ENCODE assay signal across 1 cellular context in the genomic region with DNA sequence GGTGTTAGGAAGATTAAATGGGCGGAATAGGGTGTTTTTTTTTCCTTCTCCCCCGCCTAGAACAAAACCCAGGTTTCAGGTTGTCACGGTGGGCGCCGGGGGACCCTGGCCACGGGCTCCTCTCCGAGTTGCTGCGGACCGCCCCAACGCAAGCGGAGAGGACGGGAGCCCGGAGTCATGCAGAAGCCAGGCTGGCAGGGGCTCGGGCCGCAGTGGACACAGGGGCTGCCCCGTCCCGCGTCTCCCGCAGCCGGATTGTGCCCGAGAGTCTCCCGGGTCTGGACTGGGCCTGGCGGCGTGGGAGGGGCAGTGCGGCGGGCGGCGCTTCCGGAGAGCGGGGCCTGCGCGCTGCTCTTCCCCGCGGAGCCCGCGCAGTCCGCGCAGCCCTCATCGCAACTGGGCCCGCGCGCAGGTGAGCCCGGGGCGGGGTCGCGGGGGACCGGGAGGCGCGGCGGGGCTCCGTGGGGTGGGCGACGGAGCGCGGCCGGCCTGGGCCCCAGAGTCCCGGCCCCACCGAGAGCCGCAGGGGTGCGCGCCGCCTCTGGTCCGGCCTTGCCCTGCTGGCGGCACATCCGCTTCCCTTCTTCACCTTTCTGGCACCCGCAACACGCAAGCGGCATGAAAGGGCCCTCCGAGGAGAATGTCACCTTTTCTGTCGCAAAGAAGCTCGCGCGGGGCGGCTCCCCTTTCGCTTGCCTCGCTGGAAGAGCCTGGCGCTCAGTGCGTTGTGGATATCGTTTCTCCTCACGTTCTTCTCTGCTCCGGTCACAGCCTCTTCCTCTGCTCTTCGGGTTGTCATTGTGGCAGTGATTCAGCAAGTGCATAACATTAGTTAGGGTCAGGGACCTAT.
A peak's percentile ranks its signal among the peaks of the same experiment; 100 is the strongest.
TF ChIP-seq lines count a peak whose summit lies in the region.

A gene with protein sequence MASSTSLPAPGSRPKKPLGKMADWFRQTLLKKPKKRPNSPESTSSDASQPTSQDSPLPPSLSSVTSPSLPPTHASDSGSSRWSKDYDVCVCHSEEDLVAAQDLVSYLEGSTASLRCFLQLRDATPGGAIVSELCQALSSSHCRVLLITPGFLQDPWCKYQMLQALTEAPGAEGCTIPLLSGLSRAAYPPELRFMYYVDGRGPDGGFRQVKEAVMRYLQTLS (plus strand): TSS at position 352 of the 850 bp plus-strand sequence. CDS start 7,802 bp downstream, outside the sequence.

TF ChIP-seq in HepG2, 621 proteins besides CTCF, POLR2A, EP300 and RAD21 (continued from another document and continues in another):
- TF ChIP-seq, protein P1, sequence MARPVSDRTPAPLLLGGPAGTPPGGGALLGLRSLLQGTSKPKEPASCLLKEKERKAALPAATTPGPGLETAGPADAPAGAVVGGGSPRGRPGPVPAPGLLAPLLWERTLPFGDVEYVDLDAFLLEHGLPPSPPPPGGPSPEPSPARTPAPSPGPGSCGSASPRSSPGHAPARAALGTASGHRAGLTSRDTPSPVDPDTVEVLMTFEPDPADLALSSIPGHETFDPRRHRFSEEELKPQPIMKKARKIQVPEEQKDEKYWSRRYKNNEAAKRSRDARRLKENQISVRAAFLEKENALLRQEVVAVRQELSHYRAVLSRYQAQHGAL (CRISPR knock-in tag; IDR thresholded peaks at IDR 0.05; ENCODE audit: not compliant biosample characterization) = no peak
- TF ChIP-seq, protein P2, sequence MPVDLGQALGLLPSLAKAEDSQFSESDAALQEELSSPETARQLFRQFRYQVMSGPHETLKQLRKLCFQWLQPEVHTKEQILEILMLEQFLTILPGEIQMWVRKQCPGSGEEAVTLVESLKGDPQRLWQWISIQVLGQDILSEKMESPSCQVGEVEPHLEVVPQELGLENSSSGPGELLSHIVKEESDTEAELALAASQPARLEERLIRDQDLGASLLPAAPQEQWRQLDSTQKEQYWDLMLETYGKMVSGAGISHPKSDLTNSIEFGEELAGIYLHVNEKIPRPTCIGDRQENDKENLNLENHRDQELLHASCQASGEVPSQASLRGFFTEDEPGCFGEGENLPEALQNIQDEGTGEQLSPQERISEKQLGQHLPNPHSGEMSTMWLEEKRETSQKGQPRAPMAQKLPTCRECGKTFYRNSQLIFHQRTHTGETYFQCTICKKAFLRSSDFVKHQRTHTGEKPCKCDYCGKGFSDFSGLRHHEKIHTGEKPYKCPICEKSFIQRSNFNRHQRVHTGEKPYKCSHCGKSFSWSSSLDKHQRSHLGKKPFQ (CRISPR knock-in tag; IDR thresholded peaks at IDR 0.05; ENCODE audit: insufficient replicate concordance) = peak; percentile 55
- TF ChIP-seq ZNF530 (CRISPR knock-in tag; IDR thresholded peaks at IDR 0.05; ENCODE audit: low read depth) (no peak), ZNF333 (CRISPR knock-in tag; IDR thresholded peaks at IDR 0.05; ENCODE audit: borderline replicate concordance) (no peak), ZNF558 (CRISPR knock-in tag; IDR thresholded peaks at IDR 0.05; ENCODE audit: borderline replicate concordance) (peak; percentile 91; the same call in 1 of the 2 replicates), JUND (CRISPR knock-in tag; IDR thresholded peaks at IDR 0.05) (no peak), ZMYM4 (CRISPR knock-in tag; IDR thresholded peaks at IDR 0.05) (peak; percentile 43; the same call in 1 of the 2 replicates), CC2D1A (CRISPR knock-in tag; IDR thresholded peaks at IDR 0.05) (no peak), GATA4 (IDR thresholded peaks at IDR 0.05; ENCODE audit: borderline replicate concordance, low read depth) (no peak; the same call in 1 of the 2 replicates), ZNF501 (CRISPR knock-in tag; IDR thresholded peaks at IDR 0.05) (peak; percentile 43; the same call in 1 of the 2 replicates), NCOR1 (IDR thresholded peaks at IDR 0.05; ENCODE audit: borderline replicate concordance, low read length) (no peak), SRSF4 (IDR thresholded peaks at IDR 0.05; ENCODE audit: low read depth, low read length, poor library complexity, severe bottlenecking) (no peak), MTF2 (CRISPR knock-in tag; IDR thresholded peaks at IDR 0.05; ENCODE audit: borderline replicate concordance) (no peak; the same call in 1 of the 2 replicates), SAP130 (CRISPR knock-in tag; IDR thresholded peaks at IDR 0.05; ENCODE audit: low read depth) (peak; percentile 67), CEBPG (CRISPR knock-in tag; IDR thresholded peaks at IDR 0.05) (no peak), ZNF546 (CRISPR knock-in tag; conservative IDR thresholded peaks at IDR 0.05) (peak; percentile 98)
- TF ChIP-seq, protein P3, sequence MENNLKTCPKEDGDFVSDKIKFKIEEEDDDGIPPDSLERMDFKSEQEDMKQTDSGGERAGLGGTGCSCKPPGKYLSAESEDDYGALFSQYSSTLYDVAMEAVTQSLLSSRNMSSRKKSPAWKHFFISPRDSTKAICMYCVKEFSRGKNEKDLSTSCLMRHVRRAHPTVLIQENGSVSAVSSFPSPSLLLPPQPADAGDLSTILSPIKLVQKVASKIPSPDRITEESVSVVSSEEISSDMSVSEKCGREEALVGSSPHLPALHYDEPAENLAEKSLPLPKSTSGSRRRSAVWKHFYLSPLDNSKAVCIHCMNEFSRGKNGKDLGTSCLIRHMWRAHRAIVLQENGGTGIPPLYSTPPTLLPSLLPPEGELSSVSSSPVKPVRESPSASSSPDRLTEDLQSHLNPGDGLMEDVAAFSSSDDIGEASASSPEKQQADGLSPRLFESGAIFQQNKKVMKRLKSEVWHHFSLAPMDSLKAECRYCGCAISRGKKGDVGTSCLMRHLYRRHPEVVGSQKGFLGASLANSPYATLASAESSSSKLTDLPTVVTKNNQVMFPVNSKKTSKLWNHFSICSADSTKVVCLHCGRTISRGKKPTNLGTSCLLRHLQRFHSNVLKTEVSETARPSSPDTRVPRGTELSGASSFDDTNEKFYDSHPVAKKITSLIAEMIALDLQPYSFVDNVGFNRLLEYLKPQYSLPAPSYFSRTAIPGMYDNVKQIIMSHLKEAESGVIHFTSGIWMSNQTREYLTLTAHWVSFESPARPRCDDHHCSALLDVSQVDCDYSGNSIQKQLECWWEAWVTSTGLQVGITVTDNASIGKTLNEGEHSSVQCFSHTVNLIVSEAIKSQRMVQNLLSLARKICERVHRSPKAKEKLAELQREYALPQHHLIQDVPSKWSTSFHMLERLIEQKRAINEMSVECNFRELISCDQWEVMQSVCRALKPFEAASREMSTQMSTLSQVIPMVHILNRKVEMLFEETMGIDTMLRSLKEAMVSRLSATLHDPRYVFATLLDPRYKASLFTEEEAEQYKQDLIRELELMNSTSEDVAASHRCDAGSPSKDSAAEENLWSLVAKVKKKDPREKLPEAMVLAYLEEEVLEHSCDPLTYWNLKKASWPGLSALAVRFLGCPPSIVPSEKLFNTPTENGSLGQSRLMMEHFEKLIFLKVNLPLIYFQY (CRISPR knock-in tag; IDR thresholded peaks at IDR 0.05; ENCODE audit: borderline replicate concordance) = peak; percentile 87
- TF ChIP-seq, protein P4, sequence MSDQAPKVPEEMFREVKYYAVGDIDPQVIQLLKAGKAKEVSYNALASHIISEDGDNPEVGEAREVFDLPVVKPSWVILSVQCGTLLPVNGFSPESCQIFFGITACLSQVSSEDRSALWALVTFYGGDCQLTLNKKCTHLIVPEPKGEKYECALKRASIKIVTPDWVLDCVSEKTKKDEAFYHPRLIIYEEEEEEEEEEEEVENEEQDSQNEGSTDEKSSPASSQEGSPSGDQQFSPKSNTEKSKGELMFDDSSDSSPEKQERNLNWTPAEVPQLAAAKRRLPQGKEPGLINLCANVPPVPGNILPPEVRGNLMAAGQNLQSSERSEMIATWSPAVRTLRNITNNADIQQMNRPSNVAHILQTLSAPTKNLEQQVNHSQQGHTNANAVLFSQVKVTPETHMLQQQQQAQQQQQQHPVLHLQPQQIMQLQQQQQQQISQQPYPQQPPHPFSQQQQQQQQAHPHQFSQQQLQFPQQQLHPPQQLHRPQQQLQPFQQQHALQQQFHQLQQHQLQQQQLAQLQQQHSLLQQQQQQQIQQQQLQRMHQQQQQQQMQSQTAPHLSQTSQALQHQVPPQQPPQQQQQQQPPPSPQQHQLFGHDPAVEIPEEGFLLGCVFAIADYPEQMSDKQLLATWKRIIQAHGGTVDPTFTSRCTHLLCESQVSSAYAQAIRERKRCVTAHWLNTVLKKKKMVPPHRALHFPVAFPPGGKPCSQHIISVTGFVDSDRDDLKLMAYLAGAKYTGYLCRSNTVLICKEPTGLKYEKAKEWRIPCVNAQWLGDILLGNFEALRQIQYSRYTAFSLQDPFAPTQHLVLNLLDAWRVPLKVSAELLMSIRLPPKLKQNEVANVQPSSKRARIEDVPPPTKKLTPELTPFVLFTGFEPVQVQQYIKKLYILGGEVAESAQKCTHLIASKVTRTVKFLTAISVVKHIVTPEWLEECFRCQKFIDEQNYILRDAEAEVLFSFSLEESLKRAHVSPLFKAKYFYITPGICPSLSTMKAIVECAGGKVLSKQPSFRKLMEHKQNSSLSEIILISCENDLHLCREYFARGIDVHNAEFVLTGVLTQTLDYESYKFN (CRISPR knock-in tag; conservative IDR thresholded peaks at IDR 0.05) = no peak
- TF ChIP-seq, protein P5, sequence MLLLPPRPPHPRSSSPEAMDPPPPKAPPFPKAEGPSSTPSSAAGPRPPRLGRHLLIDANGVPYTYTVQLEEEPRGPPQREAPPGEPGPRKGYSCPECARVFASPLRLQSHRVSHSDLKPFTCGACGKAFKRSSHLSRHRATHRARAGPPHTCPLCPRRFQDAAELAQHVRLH (CRISPR knock-in tag; IDR thresholded peaks at IDR 0.05; ENCODE audit: borderline replicate concordance, low read depth) = peak; percentile 54; the same call in 1 of the 2 replicates
- TF ChIP-seq, protein P6, sequence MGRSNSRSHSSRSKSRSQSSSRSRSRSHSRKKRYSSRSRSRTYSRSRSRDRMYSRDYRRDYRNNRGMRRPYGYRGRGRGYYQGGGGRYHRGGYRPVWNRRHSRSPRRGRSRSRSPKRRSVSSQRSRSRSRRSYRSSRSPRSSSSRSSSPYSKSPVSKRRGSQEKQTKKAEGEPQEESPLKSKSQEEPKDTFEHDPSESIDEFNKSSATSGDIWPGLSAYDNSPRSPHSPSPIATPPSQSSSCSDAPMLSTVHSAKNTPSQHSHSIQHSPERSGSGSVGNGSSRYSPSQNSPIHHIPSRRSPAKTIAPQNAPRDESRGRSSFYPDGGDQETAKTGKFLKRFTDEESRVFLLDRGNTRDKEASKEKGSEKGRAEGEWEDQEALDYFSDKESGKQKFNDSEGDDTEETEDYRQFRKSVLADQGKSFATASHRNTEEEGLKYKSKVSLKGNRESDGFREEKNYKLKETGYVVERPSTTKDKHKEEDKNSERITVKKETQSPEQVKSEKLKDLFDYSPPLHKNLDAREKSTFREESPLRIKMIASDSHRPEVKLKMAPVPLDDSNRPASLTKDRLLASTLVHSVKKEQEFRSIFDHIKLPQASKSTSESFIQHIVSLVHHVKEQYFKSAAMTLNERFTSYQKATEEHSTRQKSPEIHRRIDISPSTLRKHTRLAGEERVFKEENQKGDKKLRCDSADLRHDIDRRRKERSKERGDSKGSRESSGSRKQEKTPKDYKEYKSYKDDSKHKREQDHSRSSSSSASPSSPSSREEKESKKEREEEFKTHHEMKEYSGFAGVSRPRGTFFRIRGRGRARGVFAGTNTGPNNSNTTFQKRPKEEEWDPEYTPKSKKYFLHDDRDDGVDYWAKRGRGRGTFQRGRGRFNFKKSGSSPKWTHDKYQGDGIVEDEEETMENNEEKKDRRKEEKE (IDR thresholded peaks at IDR 0.05) = no peak
- TF ChIP-seq, protein P7, sequence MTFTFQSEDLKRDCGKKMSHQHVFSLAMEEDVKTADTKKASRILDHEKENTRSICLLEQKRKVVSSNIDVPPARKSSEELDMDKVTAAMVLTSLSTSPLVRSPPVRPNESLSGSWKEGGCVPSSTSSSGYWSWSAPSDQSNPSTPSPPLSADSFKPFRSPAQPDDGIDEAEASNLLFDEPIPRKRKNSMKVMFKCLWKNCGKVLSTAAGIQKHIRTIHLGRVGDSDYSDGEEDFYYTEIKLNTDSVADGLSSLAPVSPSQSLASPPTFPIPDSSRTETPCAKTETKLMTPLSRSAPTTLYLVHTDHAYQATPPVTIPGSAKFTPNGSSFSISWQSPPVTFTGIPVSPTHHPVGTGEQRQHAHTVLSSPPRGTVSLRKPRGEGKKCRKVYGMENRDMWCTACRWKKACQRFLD (CRISPR knock-in tag; IDR thresholded peaks at IDR 0.05; ENCODE audit: borderline replicate concordance) = no peak
- TF ChIP-seq, protein P8, sequence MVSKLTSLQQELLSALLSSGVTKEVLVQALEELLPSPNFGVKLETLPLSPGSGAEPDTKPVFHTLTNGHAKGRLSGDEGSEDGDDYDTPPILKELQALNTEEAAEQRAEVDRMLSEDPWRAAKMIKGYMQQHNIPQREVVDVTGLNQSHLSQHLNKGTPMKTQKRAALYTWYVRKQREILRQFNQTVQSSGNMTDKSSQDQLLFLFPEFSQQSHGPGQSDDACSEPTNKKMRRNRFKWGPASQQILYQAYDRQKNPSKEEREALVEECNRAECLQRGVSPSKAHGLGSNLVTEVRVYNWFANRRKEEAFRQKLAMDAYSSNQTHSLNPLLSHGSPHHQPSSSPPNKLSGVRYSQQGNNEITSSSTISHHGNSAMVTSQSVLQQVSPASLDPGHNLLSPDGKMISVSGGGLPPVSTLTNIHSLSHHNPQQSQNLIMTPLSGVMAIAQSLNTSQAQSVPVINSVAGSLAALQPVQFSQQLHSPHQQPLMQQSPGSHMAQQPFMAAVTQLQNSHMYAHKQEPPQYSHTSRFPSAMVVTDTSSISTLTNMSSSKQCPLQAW (CRISPR knock-in tag; IDR thresholded peaks at IDR 0.05) = no peak; the same call in 1 of the 2 replicates
- TF ChIP-seq, protein P9, sequence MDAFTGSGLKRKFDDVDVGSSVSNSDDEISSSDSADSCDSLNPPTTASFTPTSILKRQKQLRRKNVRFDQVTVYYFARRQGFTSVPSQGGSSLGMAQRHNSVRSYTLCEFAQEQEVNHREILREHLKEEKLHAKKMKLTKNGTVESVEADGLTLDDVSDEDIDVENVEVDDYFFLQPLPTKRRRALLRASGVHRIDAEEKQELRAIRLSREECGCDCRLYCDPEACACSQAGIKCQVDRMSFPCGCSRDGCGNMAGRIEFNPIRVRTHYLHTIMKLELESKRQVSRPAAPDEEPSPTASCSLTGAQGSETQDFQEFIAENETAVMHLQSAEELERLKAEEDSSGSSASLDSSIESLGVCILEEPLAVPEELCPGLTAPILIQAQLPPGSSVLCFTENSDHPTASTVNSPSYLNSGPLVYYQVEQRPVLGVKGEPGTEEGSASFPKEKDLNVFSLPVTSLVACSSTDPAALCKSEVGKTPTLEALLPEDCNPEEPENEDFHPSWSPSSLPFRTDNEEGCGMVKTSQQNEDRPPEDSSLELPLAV (CRISPR knock-in tag; conservative IDR thresholded peaks at IDR 0.05; ENCODE audit: low read depth) = no peak
- TF ChIP-seq, protein P10, sequence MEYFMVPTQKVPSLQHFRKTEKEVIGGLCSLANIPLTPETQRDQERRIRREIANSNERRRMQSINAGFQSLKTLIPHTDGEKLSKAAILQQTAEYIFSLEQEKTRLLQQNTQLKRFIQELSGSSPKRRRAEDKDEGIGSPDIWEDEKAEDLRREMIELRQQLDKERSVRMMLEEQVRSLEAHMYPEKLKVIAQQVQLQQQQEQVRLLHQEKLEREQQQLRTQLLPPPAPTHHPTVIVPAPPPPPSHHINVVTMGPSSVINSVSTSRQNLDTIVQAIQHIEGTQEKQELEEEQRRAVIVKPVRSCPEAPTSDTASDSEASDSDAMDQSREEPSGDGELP (IDR thresholded peaks at IDR 0.05; ENCODE audit: borderline replicate concordance, low read depth) = no peak
